ENCODE assay signal across 8 cellular contexts in the genomic region with DNA sequence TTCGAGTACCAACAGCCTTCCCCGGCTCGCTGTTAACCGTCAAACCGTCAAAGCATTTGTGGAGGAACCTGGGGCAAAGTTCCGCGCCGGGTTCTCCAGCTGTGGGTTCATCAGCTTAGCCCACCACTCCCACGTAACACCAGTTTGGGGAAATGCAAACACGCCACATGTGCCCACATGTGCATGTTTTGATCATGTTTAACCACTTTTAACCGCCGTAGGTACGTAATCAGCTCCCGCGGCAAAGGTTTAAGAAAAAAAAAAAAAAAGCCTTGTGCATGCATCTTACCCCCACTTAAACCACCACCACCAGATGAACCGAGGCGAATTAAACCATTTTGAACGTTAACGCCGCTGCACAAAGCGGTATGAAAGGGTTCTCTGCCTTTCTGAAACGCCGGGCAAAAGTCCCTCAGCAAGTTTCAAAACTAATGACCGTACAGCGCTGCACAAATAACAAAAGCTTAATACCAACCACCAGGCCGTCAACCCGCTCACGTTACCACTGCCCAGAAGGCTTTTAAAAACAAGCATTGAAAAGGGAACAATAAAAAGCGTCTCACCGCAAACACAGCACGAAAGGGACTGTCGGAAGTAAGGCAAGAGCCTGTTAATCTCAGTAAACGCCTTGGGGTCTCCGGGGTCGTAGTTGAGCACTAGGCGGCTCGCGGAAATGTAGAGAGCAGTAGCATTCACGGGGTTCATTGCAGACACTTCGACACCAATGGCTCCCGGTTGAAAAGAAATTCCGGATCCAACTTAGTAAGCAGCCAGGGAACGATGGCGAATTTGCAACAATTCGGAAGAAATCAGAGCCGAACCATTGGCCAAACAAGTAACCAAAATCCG.
A peak's percentile ranks its signal among the peaks of the same experiment; 100 is the strongest.
DNase-seq lines count a peak whose midpoint lies in the region; ATAC-seq and TF ChIP-seq lines count a peak whose summit lies in the region.

No MANE protein-coding gene starts in this region.

- H3K36me3 ChIP-seq in NT2/D1 (ENCODE audit: insufficient read depth, insufficient read length, low read length): peaks cover 8% of the 10 kb centered on the region
- H3K36me3 ChIP-seq in neutrophil: no peaks in the 10 kb centered on the region
- H3K36me3 ChIP-seq in tibial artery: no peaks in the 10 kb centered on the region

- DNase-seq in NT2/D1 (ENCODE audit: low read depth, low spot score) (no peak), fibroblast of pulmonary artery (ENCODE audit: low read depth) (no peak), tibial artery (peak; percentile 26 to 66), COLO829 (ENCODE audit: low spot score) (no peak)
- DNase-seq in activated T-cell treated with anti-CD3 and anti-CD28 coated beads, Interleukin-2, amount 50 U/mL, for 48 hours: peak; percentile 75 to 79

- H3K4me1 ChIP-seq in NT2/D1 (ENCODE audit: insufficient read depth, insufficient read length) (peaks cover 2% of the 10 kb centered on the region), neutrophil (ENCODE audit: control insufficient read depth in 1 of 2, insufficient read depth in 1 of 2, low read depth in 1 of 2, low read length in 1 of 2) (peaks cover 49 to 64% of the 10 kb centered on the region in 2 experiments), tibial artery (peaks cover 0 to 46% (median 26%) of the 10 kb centered on the region in 4 donors)

- peak; percentile 2 for TF ChIP-seq CTCF in GM12873 (IDR thresholded peaks at IDR 0.05; ENCODE audit: insufficient read depth, low read depth, low read length, missing control alignments)
- TF ChIP-seq CTCF in fibroblast of pulmonary artery (IDR thresholded peaks at IDR 0.05; ENCODE audit: low read length, missing control alignments): no peak
- no peak for TF ChIP-seq CTCF in neutrophil (IDR thresholded peaks at IDR 0.05)
- no peak for TF ChIP-seq CTCF in tibial artery (IDR thresholded peaks at IDR 0.05)

- H3K27me3 ChIP-seq in NT2/D1 (ENCODE audit: insufficient read depth, insufficient read length) (no peaks in the 10 kb centered on the region), neutrophil (no peaks in the 10 kb centered on the region), tibial artery (no peaks in the 10 kb centered on the region)

- peak overlapping the region; percentile 97 for H3K9ac ChIP-seq in NT2/D1 (ENCODE audit: insufficient read length, low read depth)

- no peak for ATAC-seq in GM19023 (IDR thresholded peaks at IDR 0.05; ENCODE audit: unreplicated experiment)

- intact Hi-C loops in tibial artery (cut with DNase I; ENCODE audit: low total_unique reads): loop anchor here (5.0 to 10.0 kb wide), 3 partner anchors 120 to 670 kb away; partner anchors contain the start of genes NCK1 and STAG1

- H3K9me3 ChIP-seq in NT2/D1 (ENCODE audit: insufficient read depth, low read length) (peaks cover 9% of the 10 kb centered on the region; the same call in 1 of the 2 replicates), neutrophil (no peaks in the 10 kb centered on the region), tibial artery (no peaks in the 10 kb centered on the region)

- peak overlapping the region; percentile 82 for H3K4me3 ChIP-seq in NT2/D1 (ENCODE audit: insufficient read length, low read depth)
- peak overlapping the region; percentile 99 for H3K4me3 ChIP-seq in fibroblast of pulmonary artery (replicated peaks; ENCODE audit: low read depth, low read length)
- peak overlapping the region; percentile 93 to 97 for H3K4me3 ChIP-seq in neutrophil (ENCODE audit: low read depth in 1 of 2, low read length in 1 of 2)
- H3K4me3 ChIP-seq in tibial artery: peak overlapping the region; percentile 92 to 98

- H3K27ac ChIP-seq in neutrophil (peak overlapping the region; percentile 100), tibial artery (peak overlapping the region; percentile 100)

Comparison
In these comparisons a context has a peak if more than half of its experiments do, and no peak if none do; other contexts are left out.
1. DNase-seq: peak in activated T-cell treated with anti-CD3 and anti-CD28 coated beads, Interleukin-2, amount 50 U/mL, for 48 hours (2 of 2) and tibial artery (2 of 2); none in NT2/D1 (single experiment), fibroblast of pulmonary artery (single experiment) and COLO829 (single experiment).
2. Peak in every context shown above with its lines, with median percentiles within 50 percentile points of each other: H3K4me3 ChIP-seq.